ENCODE assay signal across 28 cellular contexts in the genomic region with DNA sequence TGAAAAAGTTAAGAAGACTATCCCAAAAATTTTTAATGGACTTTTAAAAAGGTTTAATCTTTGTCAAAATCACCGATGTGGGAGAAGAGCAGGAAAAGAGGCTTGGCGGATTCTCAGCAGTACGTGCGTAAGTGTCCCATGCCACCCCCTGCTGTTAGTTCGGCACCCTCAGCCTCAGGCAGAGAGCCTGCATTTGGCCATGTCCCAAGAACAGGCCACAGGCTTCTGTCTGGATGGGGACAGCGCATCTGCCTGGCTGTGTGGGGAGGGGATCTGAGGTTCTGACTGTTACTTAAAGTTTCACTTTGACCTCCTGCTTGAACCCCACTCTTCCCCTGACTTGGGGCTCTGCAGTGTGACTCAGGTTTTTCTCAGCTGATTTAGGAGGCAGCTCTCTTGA.
"Had no signal": no experiment of that assay in that cellular context is flagged by ENCODE, and none has a peak within 500 bp of the region (broad histone marks: within the 10 kb centered on the region; RNA-seq: fewer than 3 reads in every experiment).

No MANE protein-coding gene starts in this region.

- ATAC-seq: activated CD8-positive, alpha-beta T cell treated with anti-CD3 and anti-CD28 coated beads for 36 hours; body of pancreas; effector memory CD8-positive, alpha-beta T cell; left colon; lower lobe of right lung had no signal

- H3K4me1 Mint-ChIP-seq: activated CD4-positive, alpha-beta T cell treated with anti-CD3 and anti-CD28 coated beads, Interleukin-2, amount 10 ng/mL, durations not matched to agents 7 days and 5 days; activated naive CD4-positive, alpha-beta T cell treated with anti-CD3 and anti-CD28 coated beads, Interleukin-2, amount 50 U/mL, for 24 hours had no signal

- H3K27me3 ChIP-seq: body of pancreas, colonic mucosa, dorsolateral prefrontal cortex, esophagus muscularis mucosa, spleen had no signal

- H3K36me3 ChIP-seq: colonic mucosa had no signal

- FAIRE-seq: endothelial cell of umbilical vein, frontal cortex, islet of Langerhans had no signal

- H3K27ac Mint-ChIP-seq: activated CD4-positive, alpha-beta T cell treated with anti-CD3 and anti-CD28 coated beads, Interleukin-2, amount 10 ng/mL, durations not matched to agents 7 days and 5 days; activated CD8-positive, alpha-beta T cell treated with anti-CD3 and anti-CD28 coated beads for 36 hours; activated naive CD4-positive, alpha-beta T cell treated with anti-CD3 and anti-CD28 coated beads, Interleukin-2, amount 50 U/mL, for 24 hours; effector memory CD8-positive, alpha-beta T cell; naive B cell; T-helper 2 cell treated with Interferon-gamma antibody and Interleukin-4, amounts not matched to agents 5 μg/mL and 100 μg/mL, for 36 hours; type B pancreatic cell had no signal

- H3K27me3 Mint-ChIP-seq: activated CD4-positive, alpha-beta T cell treated with anti-CD3 and anti-CD28 coated beads, Interleukin-2, amount 10 ng/mL, durations not matched to agents 7 days and 5 days; activated CD8-positive, alpha-beta T cell treated with anti-CD3 and anti-CD28 coated beads for 36 hours; activated naive CD4-positive, alpha-beta T cell treated with anti-CD3 and anti-CD28 coated beads, Interleukin-2, amount 50 U/mL, for 24 hours; effector memory CD8-positive, alpha-beta T cell; naive B cell; type B pancreatic cell had no signal

- H3K9me3 Mint-ChIP-seq: activated CD4-positive, alpha-beta T cell treated with anti-CD3 and anti-CD28 coated beads, Interleukin-2, amount 10 ng/mL, durations not matched to agents 7 days and 5 days; activated CD8-positive, alpha-beta T cell treated with anti-CD3 and anti-CD28 coated beads for 36 hours; activated naive CD4-positive, alpha-beta T cell treated with anti-CD3 and anti-CD28 coated beads, Interleukin-2, amount 50 U/mL, for 24 hours; effector memory CD8-positive, alpha-beta T cell; naive B cell; T-helper 2 cell treated with Interferon-gamma antibody and Interleukin-4, amounts not matched to agents 5 μg/mL and 100 μg/mL, for 36 hours; type B pancreatic cell had no signal

- DNase-seq: activated CD4-positive, alpha-beta T cell treated with anti-CD3 and anti-CD28 coated beads, Interleukin-2, amount 10 ng/mL, durations not matched to agents 7 days and 5 days; activated CD4-positive, CD25-positive, alpha-beta regulatory T cell treated with anti-CD3 and anti-CD28 coated beads, Interleukin-2, amount 50 U/mL, for 72 hours; activated CD8-positive, alpha-beta T cell treated with anti-CD3 and anti-CD28 coated beads for 36 hours; activated gamma-delta T cell treated with Interleukin-2 at 50 U/mL for 16 hours; body of pancreas; central memory CD4-positive, alpha-beta T cell; colonic mucosa; effector memory CD8-positive, alpha-beta T cell; glutamatergic neuron; left colon; lower lobe of right lung; mesendoderm; naive B cell; occipital lobe; retina; spleen; stimulated activated CD4-positive, alpha-beta T cell treated with anti-CD3 and anti-CD28 coated beads, Interleukin-4, amount 100 ng/mL, for 1 hour; stimulated activated naive CD4-positive, alpha-beta T cell; WERI-Rb-1 had no signal

- H3K27ac ChIP-seq: body of pancreas, colonic mucosa, dorsolateral prefrontal cortex, esophagus muscularis mucosa, lower lobe of right lung, spleen, WERI-Rb-1 had no signal

- H3K4me1 ChIP-seq: colonic mucosa, esophagus muscularis mucosa, lower lobe of right lung, spleen had no signal

- H3K4me3 ChIP-seq: body of pancreas, colonic mucosa, dorsolateral prefrontal cortex, esophagus muscularis mucosa, lower lobe of right lung, spleen, thoracic aorta had no signal

- H3K4me3 Mint-ChIP-seq: activated CD4-positive, alpha-beta T cell treated with anti-CD3 and anti-CD28 coated beads, Interleukin-2, amount 10 ng/mL, durations not matched to agents 7 days and 5 days; activated CD8-positive, alpha-beta T cell treated with anti-CD3 and anti-CD28 coated beads for 36 hours; activated naive CD4-positive, alpha-beta T cell treated with anti-CD3 and anti-CD28 coated beads, Interleukin-2, amount 50 U/mL, for 24 hours; effector memory CD8-positive, alpha-beta T cell; naive B cell; T-helper 2 cell treated with Interferon-gamma antibody and Interleukin-4, amounts not matched to agents 5 μg/mL and 100 μg/mL, for 36 hours; type B pancreatic cell had no signal

- H3K9me3 ChIP-seq: body of pancreas, colonic mucosa, esophagus muscularis mucosa, lower lobe of right lung, spleen, thoracic aorta had no signal
